Comparison of ENCODE assay signal across 8 cellular contexts in genomic region chr20:44917399-44917798, GRCh38.
"Had no signal": no experiment of that assay in that cellular context is flagged by ENCODE, and none has a peak within 500 bp of the region (broad histone marks: within the 10 kb centered on the region; RNA-seq: fewer than 3 reads in every experiment).

No MANE protein-coding gene starts in this region.

- H3K4me3 ChIP-seq: GM23248, HAP-1 had no signal

- H3K4me1 ChIP-seq: HAP-1 had no signal

- H2AFZ ChIP-seq: GM23248 had no signal

- H3K27ac ChIP-seq: GM23248, HL-60 had no signal

- ATAC-seq: HCT116 had no signal

- H3K9ac ChIP-seq: GM23248 had no signal

- H3K9me3 ChIP-seq: HAP-1 had no signal

- DNase-seq: GM23248, GOT3, HFFc6, IMR-90, KBM-7 had no signal
